Comparison of ENCODE assay signal across 23 cellular contexts in the genomic region with DNA sequence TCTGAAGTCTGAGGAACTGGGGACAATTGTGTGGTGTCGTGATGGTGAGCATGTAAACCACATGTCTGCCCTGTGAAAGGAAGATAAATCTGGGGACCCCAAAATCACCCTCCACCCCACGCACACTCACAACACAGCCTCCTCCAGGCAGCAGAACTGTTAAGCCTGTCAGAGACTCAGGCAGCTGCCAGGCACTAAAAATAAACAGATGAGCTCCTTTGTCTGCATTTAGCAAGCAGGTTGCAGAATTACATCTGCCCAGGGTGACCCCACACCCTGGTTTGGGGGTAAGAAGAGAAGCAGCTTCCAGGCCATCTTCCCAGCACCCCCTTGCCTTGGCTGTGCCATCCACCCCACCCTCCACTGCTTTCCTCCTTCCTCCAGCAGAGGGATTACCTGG.
"Had no signal": no experiment of that assay in that cellular context is flagged by ENCODE, and none has a peak within 500 bp of the region (broad histone marks: within the 10 kb centered on the region; RNA-seq: fewer than 3 reads in every experiment).

No MANE protein-coding gene starts in this region.

- H3K27ac Mint-ChIP-seq: activated CD4-positive, alpha-beta T cell treated with anti-CD3 and anti-CD28 coated beads for 36 hours; activated CD8-positive, alpha-beta memory T cell treated with anti-CD3 and anti-CD28 coated beads, Interleukin-2, amount 10 ng/mL, durations not matched to agents 7 days and 5 days; activated CD8-positive, alpha-beta T cell treated with anti-CD3 and anti-CD28 coated beads, Interleukin-2, amount 10 ng/mL, durations not matched to agents 7 days and 5 days; activated naive CD8-positive, alpha-beta T cell; activated T-helper 2 cell treated with anti-CD3 and anti-CD28 coated beads, Interferon-gamma antibody, Interleukin-2, Interleukin-4, amounts not matched to agents 10 μg/mL and 5 μg/mL and 100 μg/mL, durations not matched to agents 14 hours and 24 hours and 36 hours; natural killer cell; neural progenitor cell; T-helper 2 cell treated with Interferon-gamma antibody and Interleukin-4, amounts not matched to agents 5 μg/mL and 100 μg/mL, for 36 hours had no signal

- H3K4me3 Mint-ChIP-seq: activated CD4-positive, alpha-beta T cell treated with anti-CD3 and anti-CD28 coated beads for 36 hours; activated CD8-positive, alpha-beta memory T cell treated with anti-CD3 and anti-CD28 coated beads, Interleukin-2, amount 10 ng/mL, durations not matched to agents 7 days and 5 days; activated CD8-positive, alpha-beta T cell treated with anti-CD3 and anti-CD28 coated beads, Interleukin-2, amount 10 ng/mL, durations not matched to agents 7 days and 5 days; activated naive CD8-positive, alpha-beta T cell; natural killer cell; neural progenitor cell; T-helper 2 cell treated with Interferon-gamma antibody and Interleukin-4, amounts not matched to agents 5 μg/mL and 100 μg/mL, for 36 hours had no signal

- H3K27ac ChIP-seq: esophagus muscularis mucosa, foreskin keratinocyte, hepatocyte, neural progenitor cell, sigmoid colon, tibial nerve had no signal

- H3K36me3 ChIP-seq: esophagus muscularis mucosa, neural progenitor cell, sigmoid colon, tibial nerve had no signal

- H3K36me3 Mint-ChIP-seq: activated CD8-positive, alpha-beta memory T cell treated with anti-CD3 and anti-CD28 coated beads, Interleukin-2, amount 10 ng/mL, durations not matched to agents 7 days and 5 days; activated naive CD8-positive, alpha-beta T cell; natural killer cell; neural progenitor cell had no signal

- H3K9me3 Mint-ChIP-seq: activated T-helper 2 cell treated with anti-CD3 and anti-CD28 coated beads, Interferon-gamma antibody, Interleukin-2, Interleukin-4, amounts not matched to agents 10 μg/mL and 5 μg/mL and 100 μg/mL, durations not matched to agents 14 hours and 24 hours and 36 hours; natural killer cell; neural progenitor cell; T-helper 2 cell treated with Interferon-gamma antibody and Interleukin-4, amounts not matched to agents 5 μg/mL and 100 μg/mL, for 36 hours had no signal

- H3K9me3 ChIP-seq: esophagus muscularis mucosa, sigmoid colon, tibial nerve had no signal

- H3K27me3 Mint-ChIP-seq: activated naive CD8-positive, alpha-beta T cell had no signal

- H3K4me3 ChIP-seq: esophagus muscularis mucosa, hepatocyte, neural progenitor cell, sigmoid colon, tibial nerve had no signal

- H3K4me1 ChIP-seq: esophagus muscularis mucosa, foreskin keratinocyte, neural progenitor cell, sigmoid colon, tibial nerve had no signal

- H3K4me1 Mint-ChIP-seq: activated CD4-positive, alpha-beta T cell treated with anti-CD3 and anti-CD28 coated beads for 36 hours; activated CD8-positive, alpha-beta memory T cell treated with anti-CD3 and anti-CD28 coated beads, Interleukin-2, amount 10 ng/mL, durations not matched to agents 7 days and 5 days had no signal

- DNase-seq: activated CD4-positive, alpha-beta T cell treated with anti-CD3 and anti-CD28 coated beads for 36 hours; activated CD4-positive, CD25-positive, alpha-beta regulatory T cell; activated CD8-positive, alpha-beta memory T cell treated with anti-CD3 and anti-CD28 coated beads, Interleukin-2, amount 10 ng/mL, durations not matched to agents 7 days and 5 days; activated CD8-positive, alpha-beta T cell treated with anti-CD3 and anti-CD28 coated beads, Interleukin-2, amount 10 ng/mL, durations not matched to agents 7 days and 5 days; activated T-cell treated with anti-CD3 and anti-CD28 coated beads, Interleukin-2, amount 50 U/mL, for 48 hours; dermis blood vessel endothelial cell; effector CD4-positive, alpha-beta T cell; foreskin keratinocyte; islet precursor cell; midbrain; natural killer cell; sigmoid colon; stimulated activated CD4-positive, alpha-beta T cell treated with anti-CD3 and anti-CD28 coated beads, Interleukin-15, amount 100 ng/mL, for 24 hours; stimulated activated CD4-positive, alpha-beta T cell treated with anti-CD3 and anti-CD28 coated beads, Interleukin-2, amount 100 ng/mL, for 24 hours; stimulated activated naive CD4-positive, alpha-beta T cell; T-helper 1 cell had no signal

- ATAC-seq: activated CD4-positive, alpha-beta T cell treated with anti-CD3 and anti-CD28 coated beads for 36 hours; activated CD8-positive, alpha-beta memory T cell treated with anti-CD3 and anti-CD28 coated beads, Interleukin-2, amount 10 ng/mL, durations not matched to agents 7 days and 5 days; activated CD8-positive, alpha-beta T cell treated with anti-CD3 and anti-CD28 coated beads, Interleukin-2, amount 10 ng/mL, durations not matched to agents 7 days and 5 days; foreskin keratinocyte; natural killer cell had no signal

- H3K27me3 ChIP-seq: hepatocyte, neural progenitor cell had no signal
